ENCODE assay signal across 23 cellular contexts in genomic region chr11:102604875-102605274, GRCh38. TPM values are rescaled to one million over a fixed set of nuclear protein-coding genes. Genes with fewer than 3 reads are reported as not detected.
"Had no signal": no experiment of that assay in that cellular context is flagged by ENCODE, and none has a peak within 500 bp of the region (broad histone marks: within the 10 kb centered on the region; RNA-seq: fewer than 3 reads in every experiment).

No MANE protein-coding gene starts in this region.

- H3K27me3 Mint-ChIP-seq: activated B cell treated with CpG ODN at 0.5 μM for 24 hours had no signal

- H3K36me3 ChIP-seq: neutrophil, spleen had no signal

- ATAC-seq: activated T-helper 17 cell treated with anti-CD3 and anti-CD28 coated beads, Interleukin-2, amount 50 U/mL, for 72 hours; left colon; mucosa of descending colon; naive thymus-derived CD8-positive, alpha-beta T cell; right cardiac atrium; stimulated activated memory B cell treated with anti-CD40 and anti-IgM and Interleukin-4, amounts not matched to agents 10 μg/mL and 1 μg/mL and 100 μg/mL, for 72 hours had no signal

- H3K9me3 ChIP-seq: mucosa of descending colon, neutrophil, spleen had no signal

- H3K27ac Mint-ChIP-seq: activated B cell treated with CpG ODN at 0.5 μM for 24 hours; activated naive CD4-positive, alpha-beta T cell treated with anti-CD3 and anti-CD28 coated beads, Interleukin-2, amount 10 ng/mL, durations not matched to agents 7 days and 5 days; activated T-helper 17 cell treated with anti-CD3 and anti-CD28 coated beads, Interleukin-2, amount 50 U/mL, for 72 hours; stimulated activated memory B cell treated with anti-CD40 and anti-IgM and Interleukin-4, amounts not matched to agents 10 μg/mL and 1 μg/mL and 100 μg/mL, for 72 hours; T-helper 1 cell treated with Interleukin-12 subunit alpha and Interleukin-12 subunit beta and Interleukin-4 antibody, amounts not matched to agents 30 μg/mL and 1 μg/mL, for 36 hours had no signal

- H3K4me3 Mint-ChIP-seq: activated B cell treated with CpG ODN at 0.5 μM for 24 hours; activated naive CD4-positive, alpha-beta T cell treated with anti-CD3 and anti-CD28 coated beads, Interleukin-2, amount 10 ng/mL, durations not matched to agents 7 days and 5 days; activated T-helper 17 cell treated with anti-CD3 and anti-CD28 coated beads, Interleukin-2, amount 50 U/mL, for 72 hours; naive thymus-derived CD8-positive, alpha-beta T cell; stimulated activated memory B cell treated with anti-CD40 and anti-IgM and Interleukin-4, amounts not matched to agents 10 μg/mL and 1 μg/mL and 100 μg/mL, for 72 hours; T-helper 1 cell treated with Interleukin-12 subunit alpha and Interleukin-12 subunit beta and Interleukin-4 antibody, amounts not matched to agents 30 μg/mL and 1 μg/mL, for 36 hours had no signal

- H3K4me1 ChIP-seq: spleen had no signal

- DNase-seq: activated B cell treated with CpG ODN at 0.5 μM for 24 hours; activated CD4-positive, alpha-beta T cell treated with anti-CD3 and anti-CD28 coated beads, Interleukin-2, amount 50 U/mL, for 1 hour; activated naive CD4-positive, alpha-beta T cell treated with anti-CD3 and anti-CD28 coated beads, Interleukin-2, amount 10 ng/mL, durations not matched to agents 7 days and 5 days; activated T-cell treated with anti-CD3 and anti-CD28 coated beads for 4 hours; caudate nucleus; effector CD8-positive, alpha-beta T cell; left colon; mucosa of descending colon; naive thymus-derived CD8-positive, alpha-beta T cell; right cardiac atrium; spleen; stimulated activated CD4-positive, alpha-beta T cell treated with anti-CD3 and anti-CD28 coated beads, Interleukin-1b, Interleukin-23, amount 100 ng/mL, for 48 hours; trophoblast cell had no signal

- H3K9me3 Mint-ChIP-seq: activated B cell treated with CpG ODN at 0.5 μM for 24 hours; activated naive CD4-positive, alpha-beta T cell treated with anti-CD3 and anti-CD28 coated beads, Interleukin-2, amount 10 ng/mL, durations not matched to agents 7 days and 5 days; activated T-helper 17 cell treated with anti-CD3 and anti-CD28 coated beads, Interleukin-2, amount 50 U/mL, for 72 hours; naive thymus-derived CD8-positive, alpha-beta T cell; stimulated activated memory B cell treated with anti-CD40 and anti-IgM and Interleukin-4, amounts not matched to agents 10 μg/mL and 1 μg/mL and 100 μg/mL, for 72 hours; T-helper 1 cell treated with Interleukin-12 subunit alpha and Interleukin-12 subunit beta and Interleukin-4 antibody, amounts not matched to agents 30 μg/mL and 1 μg/mL, for 36 hours had no signal

- H3K36me3 Mint-ChIP-seq: activated naive CD4-positive, alpha-beta T cell treated with anti-CD3 and anti-CD28 coated beads, Interleukin-2, amount 10 ng/mL, durations not matched to agents 7 days and 5 days; naive thymus-derived CD8-positive, alpha-beta T cell; stimulated activated memory B cell treated with anti-CD40 and anti-IgM and Interleukin-4, amounts not matched to agents 10 μg/mL and 1 μg/mL and 100 μg/mL, for 72 hours had no signal

- H3K27me3 ChIP-seq: hepatocyte, neutrophil, spleen had no signal

- H3K27ac ChIP-seq: coronary artery, epithelial cell of prostate, hepatocyte, neutrophil, spleen had no signal

- H3K4me3 ChIP-seq: coronary artery, hepatocyte, mucosa of descending colon, spleen had no signal

RNA-seq across cellular contexts. Expression of gene MMP20, which starts 20.3 kb away (rescaled TPM):
- total RNA-seq: activated B cell treated with CpG ODN at 0.5 μM for 24 hours; activated CD8-positive, alpha-beta memory T cell treated with anti-CD3 and anti-CD28 coated beads for 36 hours; activated T-helper 17 cell treated with anti-CD3 and anti-CD28 coated beads, Interleukin-2, amount 50 U/mL, for 72 hours; hepatocyte; left colon; lung microvascular endothelial cell; mucosa of descending colon; naive thymus-derived CD8-positive, alpha-beta T cell; right cardiac atrium; spleen had no signal
- polyA plus RNA-seq: adipose tissue; hepatocyte; naive thymus-derived CD8-positive, alpha-beta T cell; right cardiac atrium had no signal
